ENCODE assay signal across 8 cellular contexts in genomic region chr3:188947983-188948657, GRCh38.
DNase-seq lines count a peak whose midpoint lies in the region; ATAC-seq and TF ChIP-seq lines count a peak whose summit lies in the region.

No MANE protein-coding gene starts in this region.

- DNase-seq in activated CD4-positive, alpha-beta T cell treated with anti-CD3 and anti-CD28 coated beads for 36 hours = no peak
- DNase-seq in activated CD4-positive, alpha-beta T cell treated with anti-CD3 and anti-CD28 coated beads, Interleukin-2, amount 50 U/mL, for 48 hours = no peak
- peak; percentile 49 to 64 for DNase-seq in NOMO-1 (lab: John Stamatoyannopoulos, UW; ENCODE audit: unreplicated experiment in 2 of 2)
- DNase-seq in dermis blood vessel endothelial cell = peak; percentile 84
- DNase-seq in lower leg skin (ENCODE audit: low spot score in 2 of 2) = peak; percentile 98

- H3K9me3 Mint-ChIP-seq in activated CD4-positive, alpha-beta T cell treated with anti-CD3 and anti-CD28 coated beads for 36 hours (ENCODE audit: low read depth) = no peaks in the 10 kb centered on the region

- intact Hi-C loops in activated CD4-positive, alpha-beta T cell treated with anti-CD3 and anti-CD28 coated beads for 36 hours (cut with DNase I, micrococcal nuclease) = no loop called here
- intact Hi-C loops in lower leg skin (cut with DNase I; ENCODE audit: low total_unique reads) = no loop called here

- H3K27me3 Mint-ChIP-seq in activated CD4-positive, alpha-beta T cell treated with anti-CD3 and anti-CD28 coated beads for 36 hours = peaks cover 12% of the 10 kb centered on the region

- H3K36me3 Mint-ChIP-seq in activated CD4-positive, alpha-beta T cell treated with anti-CD3 and anti-CD28 coated beads for 36 hours (ENCODE audit: low read depth) = no peaks in the 10 kb centered on the region

- no peak for ATAC-seq in activated CD4-positive, alpha-beta T cell treated with anti-CD3 and anti-CD28 coated beads for 36 hours
- no peak for ATAC-seq in GM21786 (IDR thresholded peaks at IDR 0.05; ENCODE audit: unreplicated experiment)
- no peak for ATAC-seq in GM19395 (IDR thresholded peaks at IDR 0.05; ENCODE audit: unreplicated experiment)

- POLR2A ChIA-PET in activated CD4-positive, alpha-beta T cell treated with anti-CD3 and anti-CD28 coated beads for 36 hours (lab: Charles Lee) = interaction anchor here (0.5 to 0.8 kb wide), 3 partner anchors 32 to 1208 kb away, joined by 3 read pairs; no protein-coding TSS in a partner anchor

- no peak for TF ChIP-seq POLR2A in lower leg skin (IDR thresholded peaks at IDR 0.05)

- no peak overlapping the region for H3K4me3 Mint-ChIP-seq in activated CD4-positive, alpha-beta T cell treated with anti-CD3 and anti-CD28 coated beads for 36 hours

- CTCF ChIA-PET in activated CD4-positive, alpha-beta T cell treated with anti-CD3 and anti-CD28 coated beads for 36 hours (lab: Charles Lee) = interaction anchor here (0.7 to 1.3 kb wide), 3 partner anchors 10 to 1210 kb away, joined by 3 read pairs; no protein-coding TSS in a partner anchor

- no peak overlapping the region for H3K4me3 ChIP-seq in lower leg skin (ENCODE audit: low read depth, poor library complexity, severe bottlenecking)

- WGBS in lower leg skin, 2 donors = 7 to 15% methylated on average over 22 to 23 of the region's 23 CpGs

- H3K4me1 Mint-ChIP-seq in activated CD4-positive, alpha-beta T cell treated with anti-CD3 and anti-CD28 coated beads for 36 hours = peaks cover 39% of the 10 kb centered on the region

- no peak for TF ChIP-seq CTCF in lower leg skin (IDR thresholded peaks at IDR 0.05)

- peak overlapping the region; percentile 58 for H3K27ac Mint-ChIP-seq in activated CD4-positive, alpha-beta T cell treated with anti-CD3 and anti-CD28 coated beads for 36 hours

- H3K27ac ChIP-seq in temporal lobe (ENCODE audit: low read depth, low read length) = peak overlapping the region; percentile 97

Comparison
In these comparisons a context has a peak if more than half of its experiments do, and no peak if none do; other contexts are left out.
1. DNase-seq: peak in NOMO-1 (2 of 2), dermis blood vessel endothelial cell (single experiment) and lower leg skin (2 of 2); none in activated CD4-positive, alpha-beta T cell treated with anti-CD3 and anti-CD28 coated beads for 36 hours (single experiment) and activated CD4-positive, alpha-beta T cell treated with anti-CD3 and anti-CD28 coated beads, Interleukin-2, amount 50 U/mL, for 48 hours (0 of 2).